In genomic region chr12:121723200-121723599, GRCh38 we compare ENCODE assay signal across 2 cellular contexts.
TF ChIP-seq lines count a peak whose summit lies in the region.

No MANE protein-coding gene starts in this region.

TF ChIP-seq in A549, 52 proteins besides CTCF, POLR2A, EP300 and RAD21 (continued from another document):
- TF ChIP-seq ELK1 (IDR thresholded peaks at IDR 0.05; ENCODE audit: low read depth, low read length) (no peak), KDM5A (IDR thresholded peaks at IDR 0.05) (no peak), HMGXB4 (CRISPR knock-in tag; IDR thresholded peaks at IDR 0.05; ENCODE audit: borderline replicate concordance) (no peak), CBX2 (IDR thresholded peaks at IDR 0.05; ENCODE audit: borderline replicate concordance, low read depth) (no peak), EHF (CRISPR knock-in tag; IDR thresholded peaks at IDR 0.05) (no peak), ZSCAN20 (CRISPR knock-in tag; IDR thresholded peaks at IDR 0.05) (no peak), SMC3 (IDR thresholded peaks at IDR 0.05) (no peak), TP53 (CRISPR knock-in tag; IDR thresholded peaks at IDR 0.05) (no peak), FOSB (CRISPR knock-in tag; IDR thresholded peaks at IDR 0.05) (no peak), RARB (CRISPR knock-in tag; IDR thresholded peaks at IDR 0.05) (no peak), TFCP2L1 (CRISPR knock-in tag; IDR thresholded peaks at IDR 0.05) (no peak), JUN (IDR thresholded peaks at IDR 0.05) (no peak), MYC (IDR thresholded peaks at IDR 0.05; ENCODE audit: borderline replicate concordance, low read length) (no peak), REST (IDR thresholded peaks at IDR 0.05) (no peak), CHD2 (IDR thresholded peaks at IDR 0.05; ENCODE audit: low read length, partially characterized antibody) (no peak), USF2 (IDR thresholded peaks at IDR 0.05) (no peak)

TF ChIP-seq in HEK293, 187 proteins besides CTCF, POLR2A, EP300 and RAD21:
- TF ChIP-seq ZNF518A (tag by site-specific recombination; conservative IDR thresholded peaks at IDR 0.05; ENCODE audit: low read depth) (no peak), ZNF202 (tag by site-specific recombination; IDR thresholded peaks at IDR 0.05; ENCODE audit: borderline replicate concordance) (no peak), REST (tag by site-specific recombination; IDR thresholded peaks at IDR 0.05) (0 out of 2 replicates have a peak, but pooled peaks have one; percentile 21), ZNF623 (tag by site-specific recombination; IDR thresholded peaks at IDR 0.05) (no peak), ZNF501 (tag by site-specific recombination; IDR thresholded peaks at IDR 0.05) (no peak), ZBTB20 (tag by site-specific recombination; IDR thresholded peaks at IDR 0.05) (no peak), ZNF585B (tag by site-specific recombination; IDR thresholded peaks at IDR 0.05) (no peak), ZNF121 (tag by site-specific recombination; IDR thresholded peaks at IDR 0.05) (peak; percentile 91), ZNF600 (tag by site-specific recombination; IDR thresholded peaks at IDR 0.05) (0 out of 2 replicates have a peak, but pooled peaks have one; percentile 16), SCRT2 (tag by site-specific recombination; IDR thresholded peaks at IDR 0.05) (no peak), ZNF837 (tag by site-specific recombination; IDR thresholded peaks at IDR 0.05) (no peak)
